27 cellular contexts compared by ENCODE assay signal in genomic region chr3:126945891-126946290, GRCh38.
"Had no signal": no experiment of that assay in that cellular context is flagged by ENCODE, and none has a peak within 500 bp of the region (broad histone marks: within the 10 kb centered on the region; RNA-seq: fewer than 3 reads in every experiment).

No MANE protein-coding gene starts in this region.

- H3K27me3 Mint-ChIP-seq: activated CD4-positive, alpha-beta memory T cell treated with anti-CD3 and anti-CD28 coated beads for 36 hours; activated CD4-positive, alpha-beta T cell treated with anti-CD3 and anti-CD28 coated beads for 36 hours; activated CD8-positive, alpha-beta memory T cell treated with anti-CD3 and anti-CD28 coated beads, Interleukin-2, amount 10 ng/mL, durations not matched to agents 7 days and 5 days; activated naive CD4-positive, alpha-beta T cell treated with anti-CD3 and anti-CD28 coated beads, Interleukin-2, amount 10 ng/mL, durations not matched to agents 7 days and 5 days; activated T-cell treated with anti-CD3 and anti-CD28 coated beads, Interleukin-2, amount 50 U/mL, for 24 hours; central memory CD8-positive, alpha-beta T cell; effector memory CD8-positive, alpha-beta T cell had no signal

- ATAC-seq: activated CD4-positive, alpha-beta T cell treated with anti-CD3 and anti-CD28 coated beads for 36 hours; activated CD8-positive, alpha-beta memory T cell treated with anti-CD3 and anti-CD28 coated beads, Interleukin-2, amount 10 ng/mL, durations not matched to agents 7 days and 5 days; activated CD8-positive, alpha-beta T cell treated with anti-CD3 and anti-CD28 coated beads, Interleukin-2, amount 10 ng/mL, durations not matched to agents 7 days and 5 days; activated naive CD4-positive, alpha-beta T cell treated with anti-CD3 and anti-CD28 coated beads, Interleukin-2, amount 50 U/mL, for 72 hours; activated T-cell treated with anti-CD3 and anti-CD28 coated beads, Interleukin-2, amount 50 U/mL, for 72 hours; effector memory CD8-positive, alpha-beta T cell; gastroesophageal sphincter had no signal

- H3K9me3 Mint-ChIP-seq: activated CD4-positive, alpha-beta memory T cell treated with anti-CD3 and anti-CD28 coated beads for 36 hours; activated CD4-positive, alpha-beta T cell treated with anti-CD3 and anti-CD28 coated beads, Interleukin-2, amount 10 ng/mL, durations not matched to agents 24 days and 14 days; activated naive CD4-positive, alpha-beta T cell treated with anti-CD3 and anti-CD28 coated beads, Interleukin-2, amount 10 ng/mL, durations not matched to agents 7 days and 5 days; activated naive CD4-positive, alpha-beta T cell treated with anti-CD3 and anti-CD28 coated beads, Interleukin-2, amount 50 U/mL, for 72 hours; activated naive CD8-positive, alpha-beta T cell treated with anti-CD3 and anti-CD28 coated beads, Interleukin-2, amount 10 ng/mL, durations not matched to agents 7 days and 5 days; activated T-cell treated with anti-CD3 and anti-CD28 coated beads, Interleukin-2, amount 50 U/mL, for 24 hours; activated T-cell treated with anti-CD3 and anti-CD28 coated beads, Interleukin-2, amount 50 U/mL, for 72 hours; central memory CD8-positive, alpha-beta T cell; effector memory CD8-positive, alpha-beta T cell had no signal

- H3K27ac Mint-ChIP-seq: activated CD4-positive, alpha-beta memory T cell treated with anti-CD3 and anti-CD28 coated beads for 36 hours; activated CD4-positive, alpha-beta T cell treated with anti-CD3 and anti-CD28 coated beads for 36 hours; activated CD4-positive, alpha-beta T cell treated with anti-CD3 and anti-CD28 coated beads, Interleukin-2, amount 10 ng/mL, durations not matched to agents 24 days and 14 days; activated CD8-positive, alpha-beta memory T cell treated with anti-CD3 and anti-CD28 coated beads, Interleukin-2, amount 10 ng/mL, durations not matched to agents 7 days and 5 days; activated CD8-positive, alpha-beta T cell treated with anti-CD3 and anti-CD28 coated beads, Interleukin-2, amount 10 ng/mL, durations not matched to agents 7 days and 5 days; activated naive CD4-positive, alpha-beta T cell treated with anti-CD3 and anti-CD28 coated beads, Interleukin-2, amount 10 ng/mL, durations not matched to agents 7 days and 5 days; activated naive CD8-positive, alpha-beta T cell treated with anti-CD3 and anti-CD28 coated beads, Interleukin-2, amount 10 ng/mL, durations not matched to agents 7 days and 5 days; activated T-cell treated with anti-CD3 and anti-CD28 coated beads, Interleukin-2, amount 50 U/mL, for 24 hours; activated T-cell treated with anti-CD3 and anti-CD28 coated beads, Interleukin-2, amount 50 U/mL, for 72 hours; effector memory CD8-positive, alpha-beta T cell had no signal

- H3K36me3 ChIP-seq: brain microvascular endothelial cell had no signal

- H3K4me3 ChIP-seq: esophagus squamous epithelium, gastroesophageal sphincter had no signal

- H3K4me3 Mint-ChIP-seq: activated CD4-positive, alpha-beta memory T cell treated with anti-CD3 and anti-CD28 coated beads for 36 hours; activated CD4-positive, alpha-beta T cell treated with anti-CD3 and anti-CD28 coated beads for 36 hours; activated CD4-positive, alpha-beta T cell treated with anti-CD3 and anti-CD28 coated beads, Interleukin-2, amount 10 ng/mL, durations not matched to agents 24 days and 14 days; activated CD8-positive, alpha-beta memory T cell treated with anti-CD3 and anti-CD28 coated beads, Interleukin-2, amount 10 ng/mL, durations not matched to agents 7 days and 5 days; activated CD8-positive, alpha-beta T cell treated with anti-CD3 and anti-CD28 coated beads, Interleukin-2, amount 10 ng/mL, durations not matched to agents 7 days and 5 days; activated naive CD4-positive, alpha-beta T cell treated with anti-CD3 and anti-CD28 coated beads, Interleukin-2, amount 10 ng/mL, durations not matched to agents 7 days and 5 days; activated naive CD8-positive, alpha-beta T cell treated with anti-CD3 and anti-CD28 coated beads, Interleukin-2, amount 10 ng/mL, durations not matched to agents 7 days and 5 days; activated T-cell treated with anti-CD3 and anti-CD28 coated beads, Interleukin-2, amount 50 U/mL, for 24 hours; activated T-cell treated with anti-CD3 and anti-CD28 coated beads, Interleukin-2, amount 50 U/mL, for 72 hours; central memory CD8-positive, alpha-beta T cell; effector memory CD8-positive, alpha-beta T cell had no signal

- DNase-seq: activated CD4-positive, alpha-beta memory T cell treated with anti-CD3 and anti-CD28 coated beads for 36 hours; activated CD4-positive, alpha-beta T cell treated with anti-CD3 and anti-CD28 coated beads for 36 hours; activated CD4-positive, alpha-beta T cell treated with anti-CD3 and anti-CD28 coated beads, Interleukin-2, amount 10 ng/mL, durations not matched to agents 24 days and 14 days; activated CD4-positive, CD25-positive, alpha-beta regulatory T cell; activated CD4-positive, CD25-positive, alpha-beta regulatory T cell treated with anti-CD3 and anti-CD28 coated beads, Interleukin-2, amount 50 U/mL, for 72 hours; activated CD8-positive, alpha-beta memory T cell treated with anti-CD3 and anti-CD28 coated beads, Interleukin-2, amount 10 ng/mL, durations not matched to agents 7 days and 5 days; activated CD8-positive, alpha-beta memory T cell treated with anti-CD3 and anti-CD28 coated beads, Interleukin-2, amount 50 U/mL, for 4 hours; activated CD8-positive, alpha-beta T cell treated with anti-CD3 and anti-CD28 coated beads, Interleukin-2, amount 10 ng/mL, durations not matched to agents 7 days and 5 days; activated gamma-delta T cell; activated naive CD4-positive, alpha-beta T cell; activated naive CD4-positive, alpha-beta T cell treated with anti-CD3 and anti-CD28 coated beads, Interleukin-2, amount 10 ng/mL, durations not matched to agents 7 days and 5 days; activated naive CD8-positive, alpha-beta T cell treated with anti-CD3 and anti-CD28 coated beads, Interleukin-2, amount 10 ng/mL, durations not matched to agents 7 days and 5 days; activated T-cell treated with anti-CD3 and anti-CD28 coated beads for 4 hours; activated T-cell treated with anti-CD3 and anti-CD28 coated beads, Interleukin-2, amount 50 U/mL, for 24 hours; activated T-cell treated with anti-CD3 and anti-CD28 coated beads, Interleukin-2, amount 50 U/mL, for 72 hours; brain microvascular endothelial cell; cortex of kidney; dermis blood vessel endothelial cell; effector CD4-positive, alpha-beta T cell; effector memory CD8-positive, alpha-beta T cell; esophagus squamous epithelium; foreskin melanocyte; T-helper 2 cell had no signal

- H3K9me3 ChIP-seq: esophagus squamous epithelium, gastroesophageal sphincter had no signal

- H3K4me1 ChIP-seq: esophagus squamous epithelium, gastroesophageal sphincter had no signal

- H3K27me3 ChIP-seq: brain microvascular endothelial cell, esophagus squamous epithelium, gastroesophageal sphincter had no signal

- H3K27ac ChIP-seq: brain microvascular endothelial cell, epithelial cell of prostate, esophagus squamous epithelium, gastroesophageal sphincter had no signal

- H3K36me3 Mint-ChIP-seq: activated CD8-positive, alpha-beta memory T cell treated with anti-CD3 and anti-CD28 coated beads, Interleukin-2, amount 10 ng/mL, durations not matched to agents 7 days and 5 days; activated naive CD4-positive, alpha-beta T cell treated with anti-CD3 and anti-CD28 coated beads, Interleukin-2, amount 10 ng/mL, durations not matched to agents 7 days and 5 days; activated naive CD4-positive, alpha-beta T cell treated with anti-CD3 and anti-CD28 coated beads, Interleukin-2, amount 50 U/mL, for 72 hours; activated naive CD8-positive, alpha-beta T cell treated with anti-CD3 and anti-CD28 coated beads, Interleukin-2, amount 10 ng/mL, durations not matched to agents 7 days and 5 days had no signal
